Comparison of ENCODE assay signal across 8 cellular contexts in the genomic region with DNA sequence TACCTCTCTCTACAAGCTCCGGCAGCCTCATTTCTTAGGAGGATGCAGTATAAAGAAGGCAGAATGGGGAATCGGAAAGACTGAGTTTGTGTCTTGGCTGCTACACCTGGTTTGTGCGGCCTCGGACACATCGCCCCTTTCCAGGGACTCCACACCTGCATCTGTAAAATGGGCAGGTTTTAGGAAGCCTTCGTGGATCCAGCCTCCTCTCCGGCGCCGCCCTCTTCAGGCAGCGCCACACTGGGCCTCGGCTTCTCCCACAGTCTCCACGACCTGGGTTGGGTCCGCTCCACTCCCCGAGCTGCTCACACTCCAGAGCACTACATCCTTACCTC. TPM values are rescaled to one million over a fixed set of nuclear protein-coding genes. Genes with fewer than 3 reads are reported as not detected.
DNase-seq lines count a peak whose midpoint lies in the region; ATAC-seq lines count a peak whose summit lies in the region.

No MANE protein-coding gene starts in this region.

- H3K4me1 ChIP-seq in iPS-18a (ENCODE audit: control insufficient read depth, low read depth, low read length) = peaks cover 11% of the 10 kb centered on the region

- intact Hi-C loops in activated T-helper 2 cell treated with anti-CD3 and anti-CD28 coated beads, Interferon-gamma antibody, Interleukin-2, Interleukin-4, amounts not matched to agents 10 μg/mL and 5 μg/mL and 100 μg/mL, durations not matched to agents 14 hours and 24 hours and 36 hours (cut with micrococcal nuclease) = loop anchor here (1.0 to 10.0 kb wide), 6 partner anchors 125 to 1632 kb away; a partner anchor contains a TSS

- H3K27ac Mint-ChIP-seq in activated T-helper 2 cell treated with anti-CD3 and anti-CD28 coated beads, Interferon-gamma antibody, Interleukin-2, Interleukin-4, amounts not matched to agents 10 μg/mL and 5 μg/mL and 100 μg/mL, durations not matched to agents 14 hours and 24 hours and 36 hours = peak overlapping the region; percentile 84
- H3K27ac Mint-ChIP-seq in stimulated activated naive CD8-positive, alpha-beta T cell treated with anti-CD3 and anti-CD28 coated beads, Interleukin-15, amount 100 ng/mL, for 72 hours = peak overlapping the region; percentile 100

- H3K9me3 ChIP-seq in iPS-18a (ENCODE audit: control insufficient read depth, low read depth, low read length) = no peaks in the 10 kb centered on the region

- DNase-seq in activated T-helper 2 cell treated with anti-CD3 and anti-CD28 coated beads, Interferon-gamma antibody, Interleukin-2, Interleukin-4, amounts not matched to agents 10 μg/mL and 5 μg/mL and 100 μg/mL, durations not matched to agents 14 hours and 24 hours and 36 hours (ENCODE audit: low spot score) = no peak
- DNase-seq in stimulated activated naive CD8-positive, alpha-beta T cell treated with anti-CD3 and anti-CD28 coated beads, Interleukin-15, amount 100 ng/mL, for 72 hours = no peak
- DNase-seq in dermis blood vessel endothelial cell = no peak
- DNase-seq in activated CD4-positive, alpha-beta T cell treated with anti-CD3 and anti-CD28 coated beads, Interleukin-2, amount 50 U/mL, for 48 hours = no peak
- DNase-seq in putamen (ENCODE audit: low spot score) = no peak

- no peaks in the 10 kb centered on the region for H3K27me3 ChIP-seq in iPS-18a (ENCODE audit: control insufficient read depth, insufficient read depth, low read length)

- H3K27ac ChIP-seq in iPS-18a (ENCODE audit: low read length) = peak overlapping the region; percentile 65

- no peaks in the 10 kb centered on the region for H3K36me3 ChIP-seq in iPS-18a (ENCODE audit: control insufficient read depth, low read depth, low read length)

- peaks cover 4% of the 10 kb centered on the region for H3K36me3 Mint-ChIP-seq in activated T-helper 2 cell treated with anti-CD3 and anti-CD28 coated beads, Interferon-gamma antibody, Interleukin-2, Interleukin-4, amounts not matched to agents 10 μg/mL and 5 μg/mL and 100 μg/mL, durations not matched to agents 14 hours and 24 hours and 36 hours (ENCODE audit: low read depth)

- H3K27me3 Mint-ChIP-seq in activated T-helper 2 cell treated with anti-CD3 and anti-CD28 coated beads, Interferon-gamma antibody, Interleukin-2, Interleukin-4, amounts not matched to agents 10 μg/mL and 5 μg/mL and 100 μg/mL, durations not matched to agents 14 hours and 24 hours and 36 hours (ENCODE audit: low read depth) = no peaks in the 10 kb centered on the region
- no peaks in the 10 kb centered on the region for H3K27me3 Mint-ChIP-seq in stimulated activated naive CD8-positive, alpha-beta T cell treated with anti-CD3 and anti-CD28 coated beads, Interleukin-15, amount 100 ng/mL, for 72 hours

- no peaks in the 10 kb centered on the region for H3K9me3 Mint-ChIP-seq in activated T-helper 2 cell treated with anti-CD3 and anti-CD28 coated beads, Interferon-gamma antibody, Interleukin-2, Interleukin-4, amounts not matched to agents 10 μg/mL and 5 μg/mL and 100 μg/mL, durations not matched to agents 14 hours and 24 hours and 36 hours
- no peaks in the 10 kb centered on the region for H3K9me3 Mint-ChIP-seq in stimulated activated naive CD8-positive, alpha-beta T cell treated with anti-CD3 and anti-CD28 coated beads, Interleukin-15, amount 100 ng/mL, for 72 hours

- peak overlapping the region; percentile 90 for H3K4me3 ChIP-seq in iPS-18a (ENCODE audit: low read length)

- peak overlapping the region; percentile 100 for H3K4me3 Mint-ChIP-seq in activated T-helper 2 cell treated with anti-CD3 and anti-CD28 coated beads, Interferon-gamma antibody, Interleukin-2, Interleukin-4, amounts not matched to agents 10 μg/mL and 5 μg/mL and 100 μg/mL, durations not matched to agents 14 hours and 24 hours and 36 hours (ENCODE audit: low read depth)
- peak overlapping the region; percentile 97 to 99 for H3K4me3 Mint-ChIP-seq in stimulated activated naive CD8-positive, alpha-beta T cell treated with anti-CD3 and anti-CD28 coated beads, Interleukin-15, amount 100 ng/mL, for 72 hours

- ATAC-seq in GM18907 (IDR thresholded peaks at IDR 0.05; ENCODE audit: unreplicated experiment) = peak; percentile 28
- peak; percentile 11 for ATAC-seq in HG03025 (IDR thresholded peaks at IDR 0.05; ENCODE audit: low FRiP score, unreplicated experiment)
- ATAC-seq in stimulated activated naive CD8-positive, alpha-beta T cell treated with anti-CD3 and anti-CD28 coated beads, Interleukin-15, amount 100 ng/mL, for 72 hours = peak; percentile 26

- H3K9ac ChIP-seq in iPS-18a (ENCODE audit: low read length) = peak overlapping the region; percentile 92

- peaks cover 25% of the 10 kb centered on the region for H3K4me1 Mint-ChIP-seq in activated T-helper 2 cell treated with anti-CD3 and anti-CD28 coated beads, Interferon-gamma antibody, Interleukin-2, Interleukin-4, amounts not matched to agents 10 μg/mL and 5 μg/mL and 100 μg/mL, durations not matched to agents 14 hours and 24 hours and 36 hours (ENCODE audit: low read depth)
- peaks cover 55% of the 10 kb centered on the region for H3K4me1 Mint-ChIP-seq in stimulated activated naive CD8-positive, alpha-beta T cell treated with anti-CD3 and anti-CD28 coated beads, Interleukin-15, amount 100 ng/mL, for 72 hours

RNA-seq across cellular contexts. Expression of a gene that starts 0.3 kb away (rescaled TPM):
- 30.1 and 35.1 TPM in 2 replicates for total RNA-seq in activated T-helper 2 cell treated with anti-CD3 and anti-CD28 coated beads, Interferon-gamma antibody, Interleukin-2, Interleukin-4, amounts not matched to agents 10 μg/mL and 5 μg/mL and 100 μg/mL, durations not matched to agents 14 hours and 24 hours and 36 hours
- 20.8 and 27.2 TPM in 2 replicates for total RNA-seq in dermis blood vessel endothelial cell
